10 cellular contexts compared by ENCODE assay signal in genomic region chr17:50130778-50131317, GRCh38. TPM values are rescaled to one million over a fixed set of nuclear protein-coding genes. Genes with fewer than 3 reads are reported as not detected.
DNase-seq lines count a peak whose midpoint lies in the region; TF ChIP-seq lines count a peak whose summit lies in the region.
"Had no signal": no experiment of that assay in that cellular context is flagged by ENCODE, and none has a peak within 500 bp of the region (broad histone marks: within the 10 kb centered on the region; RNA-seq: fewer than 3 reads in every experiment).

No MANE protein-coding gene starts in this region.

- H3K4me3 ChIP-seq in MG63 (no peak overlapping the region), astrocyte of the cerebellum (ENCODE audit: low read depth, low read length) (peak overlapping the region; percentile 62)

- peak overlapping the region; percentile 74; the same call in 1 of the 2 replicates for H3K9ac ChIP-seq in ES-I3 (ENCODE audit: low read depth, low read length)

- H3K4me3 Mint-ChIP-seq in nephron: peak overlapping the region; percentile 74 to 82 (median 80)

- peaks cover 9% of the 10 kb centered on the region for H3K36me3 Mint-ChIP-seq in nephron (ENCODE audit: low read depth)

- DNase-seq in MG63: peak; percentile 42
- no peak for DNase-seq in astrocyte of the cerebellum (ENCODE audit: low read depth)
- DNase-seq in COLO829 (ENCODE audit: low spot score): no peak
- DNase-seq in activated CD4-positive, alpha-beta T cell treated with anti-CD3 and anti-CD28 coated beads for 48 hours: no peak
- no peak for DNase-seq in NAMALWA (ENCODE audit: low spot score)
- DNase-seq: foreskin keratinocyte, NCI-H2171 treated with DMSO at 0.1 percent for 48 hours had no signal

- peaks cover 42% of the 10 kb centered on the region for H3K4me1 ChIP-seq in ES-I3 (ENCODE audit: insufficient read depth, low read length)

- TF ChIP-seq CTCF in astrocyte of the cerebellum (IDR thresholded peaks at IDR 0.05; ENCODE audit: low read depth, low read length, missing control alignments): no peak
- TF ChIP-seq CTCF in nephron (IDR thresholded peaks at IDR 0.05; ENCODE audit: unreplicated experiment in 3 of 3): no peak

- H3K36me3 ChIP-seq in ES-I3 (ENCODE audit: insufficient read depth, low read length) (no peaks in the 10 kb centered on the region), MG63 (peaks cover 22% of the 10 kb centered on the region)

- no peaks in the 10 kb centered on the region for H3K9me3 Mint-ChIP-seq in nephron

- in situ Hi-C loops in astrocyte of the cerebellum (cut with HindIII; ENCODE audit: low sequenced_read_pairs): no loop called here

- peaks cover 27% of the 10 kb centered on the region for H3K4me1 Mint-ChIP-seq in nephron

- H3K27ac Mint-ChIP-seq in nephron: peak overlapping the region; percentile 51 to 85 (median 74)

- no peaks in the 10 kb centered on the region for H3K27me3 ChIP-seq in MG63

- no peaks in the 10 kb centered on the region for H3K9me3 ChIP-seq in ES-I3 (ENCODE audit: control insufficient read depth, insufficient read depth, low read length)
- no peaks in the 10 kb centered on the region for H3K9me3 ChIP-seq in MG63
- H3K9me3 ChIP-seq: neutrophil had no signal

- H3K27me3 Mint-ChIP-seq in nephron (ENCODE audit: low read depth): peaks cover 13% of the 10 kb centered on the region

RNA-seq across cellular contexts. Expression of gene SAMD14, which starts 0.9 kb away (rescaled TPM):
- not detected in 2 replicates for total RNA-seq in MG63 (2014; rRNA removed; shearing (Covaris generic); ENCODE audit: low replicate concordance)

RNA-seq across cellular contexts. Expression of gene PPP1R9B, which starts 19.6 kb away (rescaled TPM):
- total RNA-seq in MG63 (2014; rRNA removed; shearing (Covaris generic); ENCODE audit: low replicate concordance): 56.1 and 68.2 TPM in 2 replicates

RNA-seq across cellular contexts. Expression of gene SGCA, which starts 35.0 kb away (rescaled TPM):
- 1.1 TPM in 1 of 2 replicates, not detected in the other for total RNA-seq in MG63 (2014; rRNA removed; shearing (Covaris generic); ENCODE audit: low replicate concordance)
- total RNA-seq: foreskin keratinocyte had no signal

RNA-seq across cellular contexts. Expression of gene PDK2, which starts 35.7 kb away (rescaled TPM):
- 16.9 and 25.8 TPM in 2 replicates for total RNA-seq in MG63 (2014; rRNA removed; shearing (Covaris generic); ENCODE audit: low replicate concordance)
